1 cellular context compared by ENCODE assay signal in the genomic region with DNA sequence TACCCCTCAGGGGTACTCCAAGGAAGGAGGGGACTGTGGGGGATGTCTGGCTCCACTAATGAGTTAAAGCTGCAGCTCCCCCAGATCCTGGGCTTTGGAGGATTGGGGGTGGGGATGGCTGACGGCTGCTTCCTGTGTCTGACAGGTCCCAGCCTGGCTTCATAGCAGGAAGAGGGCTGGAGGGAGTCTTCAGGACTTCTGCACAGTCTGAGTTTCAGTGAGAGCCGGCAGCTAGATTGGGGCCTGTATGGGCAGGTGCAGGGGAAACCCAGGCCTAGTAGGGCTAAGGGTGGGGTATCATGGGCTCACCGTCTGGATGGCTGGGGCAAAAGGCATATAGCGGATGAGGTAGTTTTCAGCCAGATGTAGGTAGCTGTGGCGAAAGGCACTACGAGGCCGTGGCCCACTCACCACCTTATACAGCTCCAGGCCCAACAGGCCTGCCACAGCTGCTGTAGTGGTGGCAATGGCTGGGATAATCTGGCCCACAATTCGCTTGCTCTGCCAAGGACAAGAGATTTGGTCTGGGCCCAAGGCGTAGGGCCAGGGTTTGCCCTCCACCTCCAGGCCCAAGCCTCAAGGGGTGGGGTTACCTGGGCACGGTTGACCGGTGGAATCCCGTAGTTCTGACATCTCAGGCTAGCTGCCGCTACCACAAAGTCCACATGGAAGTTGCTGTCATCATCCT.
A peak's percentile ranks its signal among the peaks of the same experiment; 100 is the strongest.
TF ChIP-seq lines count a peak whose summit lies in the region.

No MANE protein-coding gene starts in this region.

TF ChIP-seq in K562, 482 proteins besides CTCF, POLR2A, EP300 and RAD21:
- peak; percentile 33; the same call in 1 of the 2 replicates for TF ChIP-seq RBFOX2 (IDR thresholded peaks at IDR 0.05; ENCODE audit: low read depth, low read length)
- no peak for TF ChIP-seq SRSF1 (IDR thresholded peaks at IDR 0.05; ENCODE audit: low read depth, low read length)
- TF ChIP-seq POLR2G (IDR thresholded peaks at IDR 0.05; ENCODE audit: low read depth, low read length), result 0 out of 2 replicates have a peak, but pooled peaks have one; percentile 27
